In genomic region chr17:82213251-82214011, GRCh38 we compare ENCODE assay signal across 8 cellular contexts. TPM values are rescaled to one million over a fixed set of nuclear protein-coding genes. Genes with fewer than 3 reads are reported as not detected.
DNase-seq lines count a peak whose midpoint lies in the region; ATAC-seq and TF ChIP-seq lines count a peak whose summit lies in the region.

No MANE protein-coding gene starts in this region.

- peak overlapping the region; percentile 70 for H3K27ac ChIP-seq in osteoblast (ENCODE audit: low read depth, low read length)

- no peaks in the 10 kb centered on the region for H3K27me3 ChIP-seq in osteoblast (ENCODE audit: insufficient read depth, low read length)

- peaks cover 30% of the 10 kb centered on the region for H3K4me1 Mint-ChIP-seq in activated naive CD8-positive, alpha-beta T cell treated with anti-CD3 and anti-CD28 coated beads, Interleukin-2, amount 10 ng/mL, durations not matched to agents 7 days and 5 days
- H3K4me1 Mint-ChIP-seq in glutamatergic neuron (ENCODE audit: low read depth, unreplicated experiment) = no peaks in the 10 kb centered on the region

- no peak for TF ChIP-seq CTCF in glutamatergic neuron (IDR thresholded peaks at IDR 0.05; ENCODE audit: partially characterized antibody, unreplicated experiment)
- TF ChIP-seq CTCF in osteoblast (IDR thresholded peaks at IDR 0.05; ENCODE audit: extremely low read depth, low read depth, low read length) = no peak

- H3K79me2 ChIP-seq in osteoblast (ENCODE audit: insufficient read depth, low read length) = peaks cover 23% of the 10 kb centered on the region

- H3K9me3 Mint-ChIP-seq in activated naive CD8-positive, alpha-beta T cell treated with anti-CD3 and anti-CD28 coated beads, Interleukin-2, amount 10 ng/mL, durations not matched to agents 7 days and 5 days = no peaks in the 10 kb centered on the region
- peaks cover 4% of the 10 kb centered on the region for H3K9me3 Mint-ChIP-seq in glutamatergic neuron (ENCODE audit: unreplicated experiment)

- no peaks in the 10 kb centered on the region for H3K36me3 ChIP-seq in osteoblast (ENCODE audit: insufficient read depth, low read length)

- peak overlapping the region; percentile 93 for H3K4me3 ChIP-seq in osteoblast (ENCODE audit: insufficient read depth, low read length)

- peak overlapping the region; percentile 83 for H3K4me3 Mint-ChIP-seq in activated naive CD8-positive, alpha-beta T cell treated with anti-CD3 and anti-CD28 coated beads, Interleukin-2, amount 10 ng/mL, durations not matched to agents 7 days and 5 days
- peak overlapping the region; percentile 85 for H3K4me3 Mint-ChIP-seq in glutamatergic neuron (ENCODE audit: unreplicated experiment)

- POLR2A ChIA-PET in activated naive CD8-positive, alpha-beta T cell treated with anti-CD3 and anti-CD28 coated beads, Interleukin-2, amount 10 ng/mL, durations not matched to agents 7 days and 5 days (lab: Charles Lee) = interaction anchor here (0.9 to 3.9 kb wide), 5 partner anchors 12 to 90 kb away, joined by 3 to 15 read pairs (median 6); partner anchors contain the start of gene SLC16A3

- no peaks in the 10 kb centered on the region for H4K20me1 ChIP-seq in osteoblast (ENCODE audit: insufficient read depth, low read length)

- H3K9me3 ChIP-seq in osteoblast (ENCODE audit: low read depth, low read length) = no peaks in the 10 kb centered on the region

- peak overlapping the region; percentile 91 for H3K4me2 ChIP-seq in osteoblast (ENCODE audit: insufficient read depth, low read length)

- DNase-seq in NCI-H146 (lab: John Stamatoyannopoulos, UW) (peak; percentile 52), NCI-H146 treated with DMSO at 0.1 percent for 48 hours (lab: John Stamatoyannopoulos, UW; ENCODE audit: unreplicated experiment) (no peak), OCI-M1 (lab: John Stamatoyannopoulos, UW) (peak; percentile 74), glutamatergic neuron (peak; percentile 56), osteoblast (ENCODE audit: insufficient read length, low spot score, missing footprints) (peak; percentile 100), GM19238 (ENCODE audit: insufficient read length, low spot score) (no peak)
- peak; percentile 52 for DNase-seq in activated naive CD8-positive, alpha-beta T cell treated with anti-CD3 and anti-CD28 coated beads, Interleukin-2, amount 10 ng/mL, durations not matched to agents 7 days and 5 days

- peaks cover 3% of the 10 kb centered on the region for H3K36me3 Mint-ChIP-seq in activated naive CD8-positive, alpha-beta T cell treated with anti-CD3 and anti-CD28 coated beads, Interleukin-2, amount 10 ng/mL, durations not matched to agents 7 days and 5 days
- H3K36me3 Mint-ChIP-seq in glutamatergic neuron (ENCODE audit: unreplicated experiment) = no peaks in the 10 kb centered on the region

- no peaks in the 10 kb centered on the region for H3K27me3 Mint-ChIP-seq in activated naive CD8-positive, alpha-beta T cell treated with anti-CD3 and anti-CD28 coated beads, Interleukin-2, amount 10 ng/mL, durations not matched to agents 7 days and 5 days
- peaks cover 5% of the 10 kb centered on the region for H3K27me3 Mint-ChIP-seq in glutamatergic neuron (ENCODE audit: unreplicated experiment)

- peak overlapping the region; percentile 51 for H2AFZ ChIP-seq in osteoblast (ENCODE audit: low read length)

- peak; percentile 10 for ATAC-seq in HG03139 (IDR thresholded peaks at IDR 0.05; ENCODE audit: unreplicated experiment)
- ATAC-seq in activated naive CD8-positive, alpha-beta T cell treated with anti-CD3 and anti-CD28 coated beads, Interleukin-2, amount 10 ng/mL, durations not matched to agents 7 days and 5 days (ENCODE audit: low read depth) = peak; percentile 1

- H3K27ac Mint-ChIP-seq in activated naive CD8-positive, alpha-beta T cell treated with anti-CD3 and anti-CD28 coated beads, Interleukin-2, amount 10 ng/mL, durations not matched to agents 7 days and 5 days = peak overlapping the region; percentile 86
- no peak overlapping the region for H3K27ac Mint-ChIP-seq in glutamatergic neuron (ENCODE audit: unreplicated experiment)

- H3K4me1 ChIP-seq in osteoblast (ENCODE audit: insufficient read depth, low read length) = peaks cover 40% of the 10 kb centered on the region

RNA-seq across cellular contexts. Expression of gene CCDC57, which starts 0.8 kb away (rescaled TPM):
- 10 to 100 TPM; 79.5 to 81.7 TPM for total RNA-seq in activated naive CD8-positive, alpha-beta T cell treated with anti-CD3 and anti-CD28 coated beads, Interleukin-2, amount 10 ng/mL, durations not matched to agents 7 days and 5 days
- total RNA-seq in glutamatergic neuron (ENCODE audit: unreplicated experiment) (40.7 TPM), osteoblast (21.0 and 25.9 TPM in 2 replicates)

RNA-seq across cellular contexts. Expression of gene SLC16A3, which starts 15.4 kb away (rescaled TPM):
- 100 to 1,000 TPM; 195 to 211 TPM for total RNA-seq in activated naive CD8-positive, alpha-beta T cell treated with anti-CD3 and anti-CD28 coated beads, Interleukin-2, amount 10 ng/mL, durations not matched to agents 7 days and 5 days
- 15.6 TPM for total RNA-seq in glutamatergic neuron (ENCODE audit: unreplicated experiment)
- total RNA-seq in osteoblast = 129 and 222 TPM in 2 replicates

Comparison
In these comparisons a context has a peak if more than half of its experiments do, and no peak if none do; other contexts are left out.
1. DNase-seq: peak in NCI-H146 (single experiment), OCI-M1 (single experiment), activated naive CD8-positive, alpha-beta T cell treated with anti-CD3 and anti-CD28 coated beads, Interleukin-2, amount 10 ng/mL, durations not matched to agents 7 days and 5 days (single experiment), glutamatergic neuron (single experiment) and osteoblast (single experiment); none in NCI-H146 treated with DMSO at 0.1 percent for 48 hours (single experiment) and GM19238 (single experiment).